ENCODE assay signal across 31 cellular contexts in the genomic region with DNA sequence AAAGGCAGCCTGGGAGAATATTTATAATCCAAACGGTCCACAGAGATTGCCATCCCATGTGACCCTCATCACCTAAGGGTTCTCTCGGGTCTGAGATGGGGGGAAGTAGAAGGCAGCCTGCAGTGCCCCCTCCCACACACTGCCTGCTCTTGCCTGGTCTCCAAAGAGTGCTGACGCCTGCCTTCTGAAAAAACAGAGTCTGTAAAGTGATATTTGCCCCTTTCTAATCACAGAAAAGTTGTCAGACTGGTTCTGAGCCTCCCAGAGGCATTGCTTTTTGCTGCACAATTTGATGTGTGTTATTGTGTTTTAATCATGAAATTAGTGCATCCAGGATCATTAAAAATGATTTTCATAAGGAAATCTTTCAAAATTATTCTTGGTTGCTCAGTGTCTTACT. TPM values are rescaled to one million over a fixed set of nuclear protein-coding genes. Genes with fewer than 3 reads are reported as not detected.
A peak's percentile ranks its signal among the peaks of the same experiment; 100 is the strongest.
DNase-seq lines count a peak whose midpoint lies in the region; ATAC-seq, FAIRE-seq and TF ChIP-seq lines count a peak whose summit lies in the region.
"Had no signal": no experiment of that assay in that cellular context is flagged by ENCODE, and none has a peak within 500 bp of the region (broad histone marks: within the 10 kb centered on the region; RNA-seq: fewer than 3 reads in every experiment).

No MANE protein-coding gene starts in this region.

- H3K36me3 Mint-ChIP-seq in GM23338 (ENCODE audit: low read depth) = no peaks in the 10 kb centered on the region
- H3K36me3 Mint-ChIP-seq: CD4-positive, CD25-positive, alpha-beta regulatory T cell had no signal

- H3K9ac ChIP-seq in H1 (replicated peaks in 1 of 4; ENCODE audit: extremely low read depth in 1 of 4, low read depth in 3 of 4, low read length in 3 of 4) = no peak overlapping the region; a peak in 1 of 7 replicates
- H3K9ac ChIP-seq: GM23248 had no signal

- no peak overlapping the region for H4K8ac ChIP-seq in H1 (ENCODE audit: extremely low read depth, insufficient read depth, low read length)

- H3F3A ChIP-seq in GM23338 (replicated peaks; ENCODE audit: low read depth) = no peaks in the 10 kb centered on the region

- TF ChIP-seq RAD21 in H1 (IDR thresholded peaks at IDR 0.05 in 1 of 2, conservative IDR thresholded peaks at IDR 0.05 in 1 of 2; ENCODE audit: low read depth in 2 of 2, low read length in 2 of 2) = no peak

- H3K27me3 ChIP-seq in GM23338 (ENCODE audit: insufficient read depth) (no peaks in the 10 kb centered on the region), H1 (replicated peaks in 1 of 4; ENCODE audit: control insufficient read depth in 3 of 4, extremely low read depth in 1 of 4, insufficient read depth in 3 of 4, low read length in 3 of 4) (no peaks in the 10 kb centered on the region), thymus (ENCODE audit: control insufficient read depth, insufficient read depth) (no peaks in the 10 kb centered on the region), testis (no peaks in the 10 kb centered on the region), stomach (no peaks in the 10 kb centered on the region)

- H3K4ac ChIP-seq in H1 (replicated peaks; ENCODE audit: insufficient read length, low read depth, low read length) = no peak overlapping the region

- H2AFZ ChIP-seq in GM23338 = 0 out of 2 replicates have a peak overlapping the region, but pooled peaks have one; percentile 3
- H2AFZ ChIP-seq in H1 (ENCODE audit: low read length) = 0 out of 2 replicates have a peak overlapping the region, but pooled peaks have one; percentile 9
- H2AFZ ChIP-seq: GM23248 had no signal

- intact Hi-C loops in testis (cut with DNase I; ENCODE audit: low total_unique reads) (no loop called here), stomach (cut with DNase I; ENCODE audit: low total_unique reads) (no loop called here), posterior vena cava (cut with DNase I) (no loop called here)

- TF ChIP-seq POLR2A in H1 (IDR thresholded peaks at IDR 0.05; ENCODE audit: control extremely low read depth in 1 of 2, low read depth in 2 of 2, low read length in 2 of 2) (no peak), testis (IDR thresholded peaks at IDR 0.05) (no peak), stomach (IDR thresholded peaks at IDR 0.05) (no peak)

- WGBS in H1 (ENCODE audit: extremely low coverage in 1 of 2, insufficient coverage in 1 of 2, insufficient read length in 1 of 2, insufficient replicate concordance in 2 of 2, low coverage in 1 of 2, low lambda C conversion rate in 2 of 2, missing lambda C conversion rate in 1 of 2), 2 experiments = 71% methylated on average over 3 of the region's 3 CpGs; no CpG with 5 or more reads in 1 of the 2 experiments
- WGBS in thymus = 48% methylated on average over 3 of the region's 3 CpGs
- WGBS in testis, 2 donors = 29 to 51% methylated on average over 3 of the region's 3 CpGs
- 11 to 35% (median 27%) methylated on average over 3 of the region's 3 CpGs for WGBS in stomach, 5 donors

- 0 out of 2 replicates have a peak, but pooled peaks cover 3% of the 10 kb centered on the region for H3K9me2 ChIP-seq in GM23338 (ENCODE audit: insufficient read depth)

- no peaks in the 10 kb centered on the region for H3K23me2 ChIP-seq in H1 (ENCODE audit: low read depth, low read length)

- no peak overlapping the region for H3K18ac ChIP-seq in H1 (ENCODE audit: extremely low read depth, low read length)

- H4K5ac ChIP-seq in H1 (ENCODE audit: insufficient read length, low read depth, low read length) = no peak overlapping the region

- CTCF ChIA-PET in H1 (lab: Charles Lee; ENCODE audit: partially characterized antibody) = no interaction called here

- no peaks in the 10 kb centered on the region for H3K79me2 ChIP-seq in GM23338 (replicated peaks; ENCODE audit: insufficient read depth)
- H3K79me2 ChIP-seq in H1 (ENCODE audit: control insufficient read depth in 1 of 2, insufficient read depth in 2 of 2, low read length in 2 of 2) = no peaks in the 10 kb centered on the region

- H2BK5ac ChIP-seq in H1 (ENCODE audit: low read depth, low read length) = no peak overlapping the region; the same call in 1 of the 2 replicates

- no peak overlapping the region for H3K27ac ChIP-seq in GM23338 (ENCODE audit: low read depth)
- H3K27ac ChIP-seq in H1 (ENCODE audit: low read depth, low read length) = no peak overlapping the region
- H3K27ac ChIP-seq in thymus (ENCODE audit: low read depth) = peak overlapping the region; percentile 5
- no peak overlapping the region for H3K27ac ChIP-seq in testis
- H3K27ac ChIP-seq in stomach = no peak overlapping the region
- H3K27ac ChIP-seq: foreskin keratinocyte, GM23248, neutrophil, suprapubic skin had no signal

- H3K79me1 ChIP-seq in H1 (ENCODE audit: low read depth, low read length) = no peaks in the 10 kb centered on the region

- H3K56ac ChIP-seq in H1 (replicated peaks; ENCODE audit: insufficient read length, low read depth, low read length) = no peak overlapping the region

- no peaks in the 10 kb centered on the region for H3K27me3 Mint-ChIP-seq in GM23338 (ENCODE audit: insufficient read depth, low read depth, poor library complexity)

- peak overlapping the region; percentile 15; the same call in 1 of the 2 replicates for H3K4me2 ChIP-seq in GM23338
- no peak overlapping the region for H3K4me2 ChIP-seq in H1 (ENCODE audit: insufficient read depth in 1 of 2, low read depth in 2 of 2, low read length in 2 of 2)
- H3K4me2 ChIP-seq: smooth muscle cell had no signal

- H3K9me3 Mint-ChIP-seq in GM23338 = no peaks in the 10 kb centered on the region
- H3K9me3 Mint-ChIP-seq: activated T-cell treated with anti-CD3 and anti-CD28 coated beads, Interleukin-2, amount 50 U/mL, for 4 hours; effector memory CD8-positive, alpha-beta T cell; T-helper 1 cell treated with Interleukin-12 subunit alpha and Interleukin-12 subunit beta and Interleukin-4 antibody, amounts not matched to agents 30 μg/mL and 1 μg/mL, for 36 hours had no signal

- H3K4me1 ChIP-seq in GM23338 (ENCODE audit: insufficient read depth) (peaks cover 28% of the 10 kb centered on the region), H1 (replicated peaks in 1 of 4; ENCODE audit: control insufficient read depth in 3 of 4, insufficient read depth in 4 of 4, low read length in 3 of 4) (peaks cover 0 to 14% (median 6%) of the 10 kb centered on the region in 4 experiments; a peak in 5 of 7 replicates), thymus (ENCODE audit: control insufficient read depth, insufficient read depth, low read length) (no peaks in the 10 kb centered on the region), testis (peaks cover 7% of the 10 kb centered on the region), stomach (peaks cover 0 to 9% (median 3%) of the 10 kb centered on the region in 4 donors)
- H3K4me1 ChIP-seq: foreskin keratinocyte had no signal

- H2BK120ac ChIP-seq in H1 (replicated peaks; ENCODE audit: low read depth, low read length) = no peak overlapping the region

- H2AK5ac ChIP-seq in H1 (ENCODE audit: low read depth, low read length) = no peak overlapping the region

- peak; percentile 26; the same call in 1 of the 3 replicates for ATAC-seq in GM23338
- ATAC-seq: activated T-cell treated with anti-CD3 and anti-CD28 coated beads, Interleukin-2, amount 50 U/mL, for 4 hours; effector memory CD8-positive, alpha-beta T cell; esophagus mucosa; foreskin keratinocyte; K562 had no signal

- H3K9me3 ChIP-seq in H1 (ENCODE audit: insufficient read depth in 2 of 2, low read depth in 1 of 2, low read length in 1 of 2) = no peaks in the 10 kb centered on the region
- H3K9me3 ChIP-seq in thymus (ENCODE audit: control insufficient read depth) = no peaks in the 10 kb centered on the region
- H3K9me3 ChIP-seq in testis = no peaks in the 10 kb centered on the region
- no peaks in the 10 kb centered on the region for H3K9me3 ChIP-seq in stomach
- H3K9me3 ChIP-seq: neutrophil, suprapubic skin had no signal

- FAIRE-seq in H1 (lab: Jason Lieb, UNC) = no peak
- FAIRE-seq: colon, K562 had no signal

- H2BK12ac ChIP-seq in H1 (ENCODE audit: low read depth, low read length) = no peak overlapping the region

- H2BK20ac ChIP-seq in H1 (ENCODE audit: low read length) = no peak overlapping the region

- POLR2A ChIA-PET in H1 (lab: Charles Lee; ENCODE audit: partially characterized antibody) = no interaction called here

- no peak overlapping the region for H3K4me3 ChIP-seq in GM23338
- H3K4me3 ChIP-seq in H1 (ENCODE audit: extremely low read depth in 1 of 4, insufficient read depth in 2 of 4, low read depth in 3 of 4, low read length in 4 of 4) = no peak overlapping the region
- no peak overlapping the region for H3K4me3 ChIP-seq in thymus (ENCODE audit: low read length)
- no peak overlapping the region for H3K4me3 ChIP-seq in testis
- H3K4me3 ChIP-seq in stomach = no peak overlapping the region
- H3K4me3 ChIP-seq: GM23248, K562, smooth muscle cell, suprapubic skin had no signal

- no peak overlapping the region for H2BK15ac ChIP-seq in H1 (ENCODE audit: low read length)

- H3K4me1 Mint-ChIP-seq in GM23338 = peaks cover 41% of the 10 kb centered on the region
- H3K4me1 Mint-ChIP-seq: CD4-positive, CD25-positive, alpha-beta regulatory T cell had no signal

- no peak for TF ChIP-seq CTCF in GM23338 (conservative IDR thresholded peaks at IDR 0.05; ENCODE audit: low read depth in 2 of 2)
- no peak for TF ChIP-seq CTCF in H1 (IDR thresholded peaks at IDR 0.05; ENCODE audit: control extremely low read depth in 1 of 3, insufficient read depth in 1 of 3, low read depth in 1 of 3, low read length in 3 of 3)
- no peak for TF ChIP-seq CTCF in testis (IDR thresholded peaks at IDR 0.05)
- no peak for TF ChIP-seq CTCF in stomach (IDR thresholded peaks at IDR 0.05)

- no peak overlapping the region for H3K4me3 Mint-ChIP-seq in GM23338
- H3K4me3 Mint-ChIP-seq: activated T-cell treated with anti-CD3 and anti-CD28 coated beads, Interleukin-2, amount 50 U/mL, for 4 hours; effector memory CD8-positive, alpha-beta T cell; T-helper 1 cell treated with Interleukin-12 subunit alpha and Interleukin-12 subunit beta and Interleukin-4 antibody, amounts not matched to agents 30 μg/mL and 1 μg/mL, for 36 hours had no signal

- H3K36me3 ChIP-seq in GM23338 (ENCODE audit: insufficient read depth) = no peaks in the 10 kb centered on the region
- no peaks in the 10 kb centered on the region for H3K36me3 ChIP-seq in H1 (ENCODE audit: control insufficient read depth in 2 of 4, insufficient read depth in 4 of 4, low read length in 3 of 4)
- H3K36me3 ChIP-seq in thymus (ENCODE audit: control insufficient read depth, insufficient read depth) = no peaks in the 10 kb centered on the region
- H3K36me3 ChIP-seq in testis (ENCODE audit: low read depth, missing control alignments) = no peaks in the 10 kb centered on the region
- H3K36me3 ChIP-seq in stomach = no peaks in the 10 kb centered on the region
- H3K36me3 ChIP-seq: neutrophil, suprapubic skin had no signal

- no peak overlapping the region for H3K27ac Mint-ChIP-seq in GM23338
- H3K27ac Mint-ChIP-seq: effector memory CD8-positive, alpha-beta T cell; T-helper 1 cell treated with Interleukin-12 subunit alpha and Interleukin-12 subunit beta and Interleukin-4 antibody, amounts not matched to agents 30 μg/mL and 1 μg/mL, for 36 hours had no signal

- TF ChIP-seq EP300 in H1 (IDR thresholded peaks at IDR 0.05; ENCODE audit: borderline replicate concordance in 1 of 2, low read depth in 2 of 2, low read length in 2 of 2) (no peak), stomach (IDR thresholded peaks at IDR 0.05) (no peak)

- no peak overlapping the region for H4K91ac ChIP-seq in H1 (replicated peaks; ENCODE audit: insufficient read length, low read length)

- no peak overlapping the region for H3K14ac ChIP-seq in H1 (ENCODE audit: insufficient read length)

- no peak for DNase-seq in GM23338 (ENCODE audit: low spot score)
- peak; percentile 29 for DNase-seq in NCI-H510A (lab: John Stamatoyannopoulos, UW)
- no peak for DNase-seq in H1 (ENCODE audit: low read depth in 1 of 2, low spot score in 2 of 2)
- no peak for DNase-seq in testis
- DNase-seq in stomach = no peak
- no peak for DNase-seq in posterior vena cava (ENCODE audit: low spot score)
- DNase-seq: activated CD4-positive, alpha-beta T cell treated with anti-CD3 and anti-CD28 coated beads for 4 hours; activated naive CD4-positive, alpha-beta T cell treated with Interleukin-2 at 50 U/mL for 16 hours; activated T-cell treated with anti-CD3 and anti-CD28 coated beads, Interleukin-2, amount 50 U/mL, for 4 hours; amniotic stem cell; CD4-positive, CD25-positive, alpha-beta regulatory T cell; DMS 273 treated with DMSO at 0.1 percent for 48 hours; effector memory CD8-positive, alpha-beta T cell; GF-D8; GM23248; mammary epithelial cell; MM.1S; NCI-H1694; NCI-H446; stimulated activated CD4-positive, alpha-beta T cell treated with anti-CD3 and anti-CD28 coated beads, Interleukin-2, amount 100 ng/mL, for 24 hours had no signal

- H3K23ac ChIP-seq in H1 (ENCODE audit: insufficient read length) = no peak overlapping the region

- H4K20me1 ChIP-seq in GM23338 (replicated peaks; ENCODE audit: insufficient read depth) (no peaks in the 10 kb centered on the region), H1 (replicated peaks in 1 of 2; ENCODE audit: control insufficient read depth in 1 of 2, insufficient read depth in 2 of 2, low read length in 2 of 2) (no peaks in the 10 kb centered on the region)

RNA-seq across cellular contexts. Expression of a gene that starts 59.2 kb away (rescaled TPM):
- total RNA-seq in GM23338 (2014; rRNA removed; shearing (Covaris generic)) = 12.8 and 22.9 TPM in 2 replicates
- polyA plus RNA-seq in GM23338 (2016; fragmentation: Nextera tagmentation; extraction: Ambion mirVana) (7.2 and 7.4 TPM in 2 replicates), H1 (2011; rRNA removed) (18.7 and 27.3 TPM in 2 replicates), thymus (20.0 TPM), testis (ENCODE audit: insufficient read depth, low read depth, low replicate concordance) (5.9 TPM), stomach (10 to 100 TPM; 11.2 to 14.6 (median 12.5) TPM)
- total RNA-seq in H1 (2021; fragmentation: NEBNext Ultra II Directional; extraction: Animal tissue kit (Norgen Biotek cat#: 25700)) = 11.0 and 11.2 TPM in 2 replicates
- polyA plus RNA-seq in H1 (2011; cell fraction: cytosol; rRNA removed) = 12.9 TPM
- 11.5 TPM for polyA plus RNA-seq in H1 (2011; cell fraction: nucleus; rRNA removed)
- 8.2 to 13.0 TPM (median 9.7 TPM) in 4 replicates for polyA plus RNA-seq in H1 (2012, experiment 1 of 2)
- 2.9 TPM for polyA plus RNA-seq in H1 (2012, experiment 2 of 2)
- 15.9 TPM for polyA plus RNA-seq in H1 (2013, experiment 1 of 2)
- 17.2 TPM for polyA plus RNA-seq in H1 (2013, experiment 2 of 2)
- polyA minus RNA-seq in H1 (2011; rRNA and poly(A)+ RNA removed) = 3.5 and 7.7 TPM in 2 replicates
- polyA minus RNA-seq in H1 (2011; cell fraction: cytosol; rRNA and poly(A)+ RNA removed) = 13.5 TPM
- 11.6 TPM for polyA minus RNA-seq in H1 (2011; cell fraction: nucleus; rRNA and poly(A)+ RNA removed)
- total RNA-seq in testis (10 to 100 TPM in 1 of 2 donors, 1 to 10 TPM in 1; 8.9 to 11.4 TPM), stomach (10 to 100 TPM; 15.8 to 52.2 (median 22.0) TPM), posterior vena cava (10 to 100 TPM; 27.3 to 50.2 TPM)
- total RNA-seq: RPMI7951, SK-MEL-5 had no signal
- polyA plus RNA-seq: K562 had no signal
